In the genomic region with DNA sequence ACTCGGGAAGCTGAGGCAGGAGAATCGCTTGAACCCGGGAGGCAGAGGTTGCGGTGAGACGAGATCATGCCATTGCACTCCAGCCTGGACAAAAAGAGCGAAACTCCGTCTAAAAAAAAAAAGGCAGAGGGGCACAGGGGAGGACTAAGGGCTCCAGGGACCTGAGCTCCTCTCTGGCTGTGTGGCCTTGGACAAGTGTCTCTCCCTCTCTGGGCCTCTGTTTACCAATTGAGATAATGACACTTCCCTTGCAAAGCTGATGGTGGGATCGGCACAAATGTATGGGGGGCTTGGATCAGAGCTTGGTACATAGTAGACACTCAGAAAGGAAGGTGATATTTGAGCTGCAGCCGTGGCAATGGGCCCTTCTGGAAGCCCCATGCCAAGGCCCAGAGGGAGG, we compare ENCODE assay signal across 1 cellular context.
TF ChIP-seq lines count a peak whose summit lies in the region.

No MANE protein-coding gene starts in this region.

TF ChIP-seq in A549, 52 proteins besides CTCF, POLR2A, EP300 and RAD21 (continued from another document):
- TF ChIP-seq ZFP36 (IDR thresholded peaks at IDR 0.05; ENCODE audit: borderline replicate concordance, partially characterized antibody), result peak; percentile 36
- TF ChIP-seq KDM1A (IDR thresholded peaks at IDR 0.05; ENCODE audit: low read depth), result no peak
